8 cellular contexts compared by ENCODE assay signal in genomic region chr2:62705859-62706720, GRCh38. TPM values are rescaled to one million over a fixed set of nuclear protein-coding genes. Genes with fewer than 3 reads are reported as not detected.
A peak's percentile ranks its signal among the peaks of the same experiment; 100 is the strongest.
DNase-seq lines count a peak whose midpoint lies in the region; ATAC-seq and TF ChIP-seq lines count a peak whose summit lies in the region.

No MANE protein-coding gene starts in this region.

- DNase-seq in MV-4-11 (lab: John Stamatoyannopoulos, UW) (peak; percentile 7), ecto neural progenitor cell (ENCODE audit: low spot score) (peak; percentile 87)
- peak; percentile 2 to 21 for DNase-seq in activated CD4-positive, alpha-beta T cell treated with anti-CD3 and anti-CD28 coated beads for 24 hours (ENCODE audit: low read depth in 2 of 2)
- peak; percentile 5 to 9 for DNase-seq in stimulated activated CD8-positive, alpha-beta memory T cell treated with anti-CD3 and anti-CD28 coated beads, Interleukin-15, amount 100 ng/mL, for 48 hours (ENCODE audit: low read depth in 2 of 2)

- WGBS in liver, result 1% methylated on average over 57 of the region's 57 CpGs

- no peaks in the 10 kb centered on the region for H3F3A ChIP-seq in DOHH2 (ENCODE audit: control insufficient read depth, insufficient read depth)

- H3K27ac ChIP-seq in DOHH2 (ENCODE audit: low read depth, low read length) (no peak overlapping the region), liver (ENCODE audit: low read depth in 1 of 2, low read length in 2 of 2) (peak overlapping the region; percentile 62 to 93)

- peak; percentile 25 to 69 for TF ChIP-seq RAD21 in liver (IDR thresholded peaks at IDR 0.05)

- no peaks in the 10 kb centered on the region for H4K20me1 ChIP-seq in DOHH2 (ENCODE audit: control insufficient read depth, insufficient read depth, low read depth, low read length)

- H3K36me3 ChIP-seq in DOHH2 (ENCODE audit: control insufficient read depth, low read length), result peaks cover 34% of the 10 kb centered on the region
- H3K36me3 ChIP-seq in liver (ENCODE audit: control insufficient read depth in 4 of 4, insufficient read depth in 3 of 4, low read depth in 1 of 4, low read length in 3 of 4), result peaks cover 0 to 5% (median 1%) of the 10 kb centered on the region in 4 donors

- H3K27me3 ChIP-seq in DOHH2 (ENCODE audit: control insufficient read depth, low read length) (no peaks in the 10 kb centered on the region), liver (ENCODE audit: control insufficient read depth in 4 of 4, insufficient read depth in 4 of 4, low read length in 3 of 4) (no peaks in the 10 kb centered on the region)

- H3K79me2 ChIP-seq in DOHH2 (ENCODE audit: control insufficient read depth, low read length), result peaks cover 48% of the 10 kb centered on the region

- H3K4me1 ChIP-seq in DOHH2 (ENCODE audit: control insufficient read depth, low read length), result peaks cover 30% of the 10 kb centered on the region
- H3K4me1 ChIP-seq in liver (ENCODE audit: control insufficient read depth in 4 of 4, insufficient read depth in 4 of 4, low read length in 3 of 4), result peaks cover 4 to 56% (median 37%) of the 10 kb centered on the region in 4 donors

- no peaks in the 10 kb centered on the region for H3K9me2 ChIP-seq in DOHH2 (replicated peaks; ENCODE audit: control insufficient read depth, low read length)

- H3K4me3 ChIP-seq in DOHH2 (ENCODE audit: low read length) (peak overlapping the region; percentile 89), liver (ENCODE audit: low read depth in 1 of 3, low read length in 3 of 3) (peak overlapping the region; percentile 86 to 89 (median 87))

- TF ChIP-seq CTCF in DOHH2 (IDR thresholded peaks at IDR 0.05; ENCODE audit: low read depth, low read length, poor library complexity, severe bottlenecking) (peak; percentile 51), liver (IDR thresholded peaks at IDR 0.05; ENCODE audit: low read depth, low read length, missing input control) (peak; percentile 34)

- H3K4me2 ChIP-seq in DOHH2 (ENCODE audit: low read length), result peak overlapping the region; percentile 89

- peak overlapping the region in 1 of 2 donors; percentile 77 for H3K9ac ChIP-seq in liver (ENCODE audit: low read depth in 1 of 2, low read length in 2 of 2)

- H3K9me3 ChIP-seq in DOHH2 (ENCODE audit: control insufficient read depth, insufficient read depth, low read length) (no peaks in the 10 kb centered on the region), liver (ENCODE audit: control insufficient read depth in 4 of 4, low read length in 3 of 4) (no peaks in the 10 kb centered on the region)

- ATAC-seq in GM21737 (IDR thresholded peaks at IDR 0.05; ENCODE audit: unreplicated experiment) (peak; percentile 4), HG03097 (IDR thresholded peaks at IDR 0.05; ENCODE audit: low FRiP score, unreplicated experiment) (no peak)

TF ChIP-seq in liver, 16 proteins besides CTCF, POLR2A, EP300 and RAD21:
- TF ChIP-seq TAF1 (conservative IDR thresholded peaks at IDR 0.05) (peak; percentile 44), SP1 (IDR thresholded peaks at IDR 0.05) (peak; percentile 45), EGR1 (IDR thresholded peaks at IDR 0.05; ENCODE audit: low read depth in 2 of 2) (no peak), RXRA (IDR thresholded peaks at IDR 0.05) (peak; percentile 79 to 87), HNF4A (conservative IDR thresholded peaks at IDR 0.05) (peak; percentile 45 to 60)

RNA-seq across cellular contexts. Expression of gene EHBP1, which starts 0.6 kb away (rescaled TPM):
- total RNA-seq in liver, result 10 to 100 TPM; 20.2 to 85.8 TPM
- polyA plus RNA-seq in liver, result 10 to 100 TPM; 16.6 to 28.5 TPM

Comparison
In these comparisons a context has a peak if more than half of its experiments do, and no peak if none do; other contexts are left out.
1. DNase-seq: peak in every context shown above with its lines; median percentile 87 in ecto neural progenitor cell; 12 in activated CD4-positive, alpha-beta T cell treated with anti-CD3 and anti-CD28 coated beads for 24 hours; 7 in MV-4-11; 7 in stimulated activated CD8-positive, alpha-beta memory T cell treated with anti-CD3 and anti-CD28 coated beads, Interleukin-15, amount 100 ng/mL, for 48 hours.